8 cellular contexts compared by ENCODE assay signal in genomic region chr7:137847418-137848050, GRCh38. TPM values are rescaled to one million over a fixed set of nuclear protein-coding genes. Genes with fewer than 3 reads are reported as not detected.
DNase-seq lines count a peak whose midpoint lies in the region; ATAC-seq and TF ChIP-seq lines count a peak whose summit lies in the region.

No MANE protein-coding gene starts in this region.

- H3K4me1 ChIP-seq in iPS-18a (ENCODE audit: control insufficient read depth, low read depth, low read length) (peaks cover 16% of the 10 kb centered on the region), suprapubic skin (peaks cover 13% of the 10 kb centered on the region)

- POLR2A ChIA-PET in activated CD4-positive, alpha-beta T cell treated with anti-CD3 and anti-CD28 coated beads for 36 hours (lab: Charles Lee), result interaction anchor here (0.6 kb wide), 1 partner anchor 181 kb away, joined by 3 read pairs; no protein-coding TSS in a partner anchor

- 42% methylated on average over 18 of the region's 31 CpGs for WGBS in suprapubic skin

- H3K4me3 Mint-ChIP-seq in activated CD4-positive, alpha-beta T cell treated with anti-CD3 and anti-CD28 coated beads for 36 hours, result peak overlapping the region; percentile 4
- H3K4me3 Mint-ChIP-seq in activated T-helper 1 cell treated with anti-CD3 and anti-CD28 coated beads, Interleukin-12 subunit alpha, Interleukin-12 subunit beta, Interleukin-2, Interleukin-4 antibody, amounts not matched to agents 30 ng/mL and 10 ng/mL and 1 ng/mL, durations not matched to agents 14 hours and 24 hours and 36 hours, result peak overlapping the region; percentile 48

- DNase-seq in activated CD4-positive, alpha-beta T cell treated with anti-CD3 and anti-CD28 coated beads for 36 hours, result peak; percentile 10
- no peak for DNase-seq in activated CD4-positive, alpha-beta T cell treated with anti-CD3 and anti-CD28 coated beads for 1 hour
- no peak for DNase-seq in activated T-helper 1 cell treated with anti-CD3 and anti-CD28 coated beads, Interleukin-12 subunit alpha, Interleukin-12 subunit beta, Interleukin-2, Interleukin-4 antibody, amounts not matched to agents 30 ng/mL and 10 ng/mL and 1 ng/mL, durations not matched to agents 14 hours and 24 hours and 36 hours (ENCODE audit: low spot score)
- DNase-seq in suprapubic skin (ENCODE audit: low spot score in 2 of 2) (no peak), NCI-H2107 treated with DMSO at 0.1 percent for 48 hours (lab: John Stamatoyannopoulos, UW; ENCODE audit: unreplicated experiment) (no peak), NAMALWA (ENCODE audit: low spot score) (no peak), T-helper 9 cell (no peak)

- H3K9me3 ChIP-seq in iPS-18a (ENCODE audit: control insufficient read depth, low read depth, low read length) (no peaks in the 10 kb centered on the region), suprapubic skin (no peaks in the 10 kb centered on the region)

- TF ChIP-seq CTCF in suprapubic skin (IDR thresholded peaks at IDR 0.05), result no peak

- H3K27me3 ChIP-seq in iPS-18a (ENCODE audit: control insufficient read depth, insufficient read depth, low read length), result peaks cover 56% of the 10 kb centered on the region
- peaks cover 48% of the 10 kb centered on the region for H3K27me3 ChIP-seq in suprapubic skin

- no peak for TF ChIP-seq EP300 in suprapubic skin (IDR thresholded peaks at IDR 0.05)

- no peaks in the 10 kb centered on the region for H3K36me3 Mint-ChIP-seq in activated CD4-positive, alpha-beta T cell treated with anti-CD3 and anti-CD28 coated beads for 36 hours (ENCODE audit: low read depth)
- peaks cover 6% of the 10 kb centered on the region for H3K36me3 Mint-ChIP-seq in activated T-helper 1 cell treated with anti-CD3 and anti-CD28 coated beads, Interleukin-12 subunit alpha, Interleukin-12 subunit beta, Interleukin-2, Interleukin-4 antibody, amounts not matched to agents 30 ng/mL and 10 ng/mL and 1 ng/mL, durations not matched to agents 14 hours and 24 hours and 36 hours (ENCODE audit: low read depth)

- ATAC-seq in activated CD4-positive, alpha-beta T cell treated with anti-CD3 and anti-CD28 coated beads for 36 hours, result no peak

- peak overlapping the region; percentile 65 for H3K4me3 ChIP-seq in iPS-18a (ENCODE audit: low read length)
- peak overlapping the region; percentile 39 for H3K4me3 ChIP-seq in suprapubic skin

- no peak for TF ChIP-seq POLR2A in suprapubic skin (IDR thresholded peaks at IDR 0.05)

- H3K36me3 ChIP-seq in iPS-18a (ENCODE audit: control insufficient read depth, low read depth, low read length) (no peaks in the 10 kb centered on the region), suprapubic skin (no peaks in the 10 kb centered on the region)

- CTCF ChIA-PET in activated CD4-positive, alpha-beta T cell treated with anti-CD3 and anti-CD28 coated beads for 36 hours (lab: Charles Lee), result no interaction called here

- H3K27ac ChIP-seq in iPS-18a (ENCODE audit: low read length), result no peak overlapping the region
- no peak overlapping the region for H3K27ac ChIP-seq in suprapubic skin

- no peaks in the 10 kb centered on the region for H3K9me3 Mint-ChIP-seq in activated CD4-positive, alpha-beta T cell treated with anti-CD3 and anti-CD28 coated beads for 36 hours (ENCODE audit: low read depth)
- no peaks in the 10 kb centered on the region for H3K9me3 Mint-ChIP-seq in activated T-helper 1 cell treated with anti-CD3 and anti-CD28 coated beads, Interleukin-12 subunit alpha, Interleukin-12 subunit beta, Interleukin-2, Interleukin-4 antibody, amounts not matched to agents 30 ng/mL and 10 ng/mL and 1 ng/mL, durations not matched to agents 14 hours and 24 hours and 36 hours

- no peak overlapping the region for H3K27ac Mint-ChIP-seq in activated CD4-positive, alpha-beta T cell treated with anti-CD3 and anti-CD28 coated beads for 36 hours
- H3K27ac Mint-ChIP-seq in activated T-helper 1 cell treated with anti-CD3 and anti-CD28 coated beads, Interleukin-12 subunit alpha, Interleukin-12 subunit beta, Interleukin-2, Interleukin-4 antibody, amounts not matched to agents 30 ng/mL and 10 ng/mL and 1 ng/mL, durations not matched to agents 14 hours and 24 hours and 36 hours, result no peak overlapping the region

- peaks cover 57% of the 10 kb centered on the region for H3K27me3 Mint-ChIP-seq in activated CD4-positive, alpha-beta T cell treated with anti-CD3 and anti-CD28 coated beads for 36 hours
- peaks cover 37% of the 10 kb centered on the region for H3K27me3 Mint-ChIP-seq in activated T-helper 1 cell treated with anti-CD3 and anti-CD28 coated beads, Interleukin-12 subunit alpha, Interleukin-12 subunit beta, Interleukin-2, Interleukin-4 antibody, amounts not matched to agents 30 ng/mL and 10 ng/mL and 1 ng/mL, durations not matched to agents 14 hours and 24 hours and 36 hours (ENCODE audit: insufficient read depth)

- H3K9ac ChIP-seq in iPS-18a (ENCODE audit: low read length), result no peak overlapping the region

- intact Hi-C loops in activated CD4-positive, alpha-beta T cell treated with anti-CD3 and anti-CD28 coated beads for 36 hours (cut with DNase I, micrococcal nuclease), result loop anchor here in 1 of 2 experiments (5.0 kb wide), 1 partner anchor 190 kb away; no protein-coding TSS in a partner anchor
- intact Hi-C loops in activated T-helper 1 cell treated with anti-CD3 and anti-CD28 coated beads, Interleukin-12 subunit alpha, Interleukin-12 subunit beta, Interleukin-2, Interleukin-4 antibody, amounts not matched to agents 30 ng/mL and 10 ng/mL and 1 ng/mL, durations not matched to agents 14 hours and 24 hours and 36 hours (cut with micrococcal nuclease), result loop anchor here (1.0 kb wide), 1 partner anchor 48 kb away; no protein-coding TSS in a partner anchor

- peaks cover 6% of the 10 kb centered on the region for H3K4me1 Mint-ChIP-seq in activated CD4-positive, alpha-beta T cell treated with anti-CD3 and anti-CD28 coated beads for 36 hours
- peaks cover 7% of the 10 kb centered on the region for H3K4me1 Mint-ChIP-seq in activated T-helper 1 cell treated with anti-CD3 and anti-CD28 coated beads, Interleukin-12 subunit alpha, Interleukin-12 subunit beta, Interleukin-2, Interleukin-4 antibody, amounts not matched to agents 30 ng/mL and 10 ng/mL and 1 ng/mL, durations not matched to agents 14 hours and 24 hours and 36 hours (ENCODE audit: low read depth)

RNA-seq across cellular contexts. Expression of gene DGKI, which starts 0.8 kb away (rescaled TPM):
- total RNA-seq in activated CD4-positive, alpha-beta T cell treated with anti-CD3 and anti-CD28 coated beads for 36 hours, result 1 to 10 TPM; 2.9 to 3.0 TPM
- 27.3 and 30.2 TPM in 2 replicates for total RNA-seq in activated T-helper 1 cell treated with anti-CD3 and anti-CD28 coated beads, Interleukin-12 subunit alpha, Interleukin-12 subunit beta, Interleukin-2, Interleukin-4 antibody, amounts not matched to agents 30 ng/mL and 10 ng/mL and 1 ng/mL, durations not matched to agents 14 hours and 24 hours and 36 hours
- total RNA-seq in suprapubic skin, result 1 to 10 TPM in 3 of 4 donors, under 1 TPM in 1; 0.42 to 6.2 (median 2.0) TPM
